ENCODE assay signal across 15 cellular contexts in genomic region chrX:703466-704210, GRCh38.
DNase-seq lines count a peak whose midpoint lies in the region; TF ChIP-seq lines count a peak whose summit lies in the region.
"Had no signal": no experiment of that assay in that cellular context is flagged by ENCODE, and none has a peak within 500 bp of the region (broad histone marks: within the 10 kb centered on the region; RNA-seq: fewer than 3 reads in every experiment).

No MANE protein-coding gene starts in this region.

- no peak overlapping the region for H3K4me3 ChIP-seq in uterus
- H3K4me3 ChIP-seq: BLaER1 treated with 17β-estradiol and CSF1 and Interleukin-3, amounts not matched to agents 10 nM and 100 nM had no signal

- intact Hi-C loops in posterior cingulate gyrus (cut with DNase I): no loop called here
- intact Hi-C loops in uterus (cut with DNase I; ENCODE audit: low total_unique reads): no loop called here

- TF ChIP-seq CTCF in uterus (IDR thresholded peaks at IDR 0.05): no peak

- H3K4me1 ChIP-seq in uterus: no peaks in the 10 kb centered on the region

- no peaks in the 10 kb centered on the region for H3K36me3 ChIP-seq in uterus
- H3K36me3 ChIP-seq: BLaER1 treated with 17β-estradiol and CSF1 and Interleukin-3, amounts not matched to agents 10 nM and 100 nM had no signal

- no peaks in the 10 kb centered on the region for H3K9me3 ChIP-seq in uterus

- DNase-seq in GM04503 (ENCODE audit: low read depth) (peak; percentile 37), T1000 (lab: John Stamatoyannopoulos, UW) (peak; percentile 1), islet precursor cell (peak; percentile 32), posterior cingulate gyrus (no peak), uterus (no peak)
- no peak for DNase-seq in effector CD4-positive, alpha-beta T cell
- DNase-seq in stimulated activated CD4-positive, alpha-beta T cell treated with anti-CD3 and anti-CD28 coated beads, Interleukin-4, amount 100 ng/mL, for 24 hours: no peak
- DNase-seq: KBM-7; NCI-H1048; NCI-H146; NCI-H2227 treated with DMSO at 0.1 percent for 48 hours; NCI-H526 treated with DMSO at 0.1 percent for 48 hours; NK-92 treated with Interleukin-12 subunit alpha and Interleukin-12 subunit beta, amount 100 ng/mL, for 24 hours had no signal

- no peaks in the 10 kb centered on the region for H3K27me3 ChIP-seq in uterus
- H3K27me3 ChIP-seq: BLaER1 treated with 17β-estradiol and CSF1 and Interleukin-3, amounts not matched to agents 10 nM and 100 nM had no signal

- no peak overlapping the region for H3K27ac ChIP-seq in uterus
- H3K27ac ChIP-seq: BLaER1 treated with 17β-estradiol and CSF1 and Interleukin-3, amounts not matched to agents 10 nM and 100 nM; HL-60 had no signal

- TF ChIP-seq POLR2A in uterus (IDR thresholded peaks at IDR 0.05): no peak

Comparison
In these comparisons a context has a peak if more than half of its experiments do, and no peak if none do; other contexts are left out.
1. DNase-seq: peak in GM04503 (single experiment), T1000 (single experiment) and islet precursor cell (single experiment); none in posterior cingulate gyrus (0 of 10), uterus (0 of 2), effector CD4-positive, alpha-beta T cell (single experiment) and stimulated activated CD4-positive, alpha-beta T cell treated with anti-CD3 and anti-CD28 coated beads, Interleukin-4, amount 100 ng/mL, for 24 hours (single experiment).